ENCODE assay signal across 8 cellular contexts in the genomic region with DNA sequence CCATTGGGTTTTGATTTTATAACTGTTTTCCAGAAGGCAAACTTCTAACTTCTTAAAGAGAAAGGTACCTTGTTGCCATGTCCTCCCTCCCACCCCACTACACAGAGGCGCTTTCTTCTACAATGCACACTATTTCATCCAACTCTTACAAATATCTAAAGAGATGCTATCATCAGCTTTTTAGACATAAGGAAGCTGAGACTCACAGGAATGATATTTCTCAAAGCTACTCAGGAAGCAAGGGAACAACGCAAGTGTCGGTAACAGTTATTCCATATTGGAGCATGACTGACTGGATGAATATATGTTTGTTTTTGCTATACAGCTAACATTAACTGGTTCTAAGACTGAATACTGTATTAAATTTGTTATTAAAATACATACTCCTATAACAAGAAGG.
"Had no signal": no experiment of that assay in that cellular context is flagged by ENCODE, and none has a peak within 500 bp of the region (broad histone marks: within the 10 kb centered on the region; RNA-seq: fewer than 3 reads in every experiment).

No MANE protein-coding gene starts in this region.

- H3K4me3 ChIP-seq: GM23338 had no signal

- H2AFZ ChIP-seq: GM23338 had no signal

- ATAC-seq: GM23338, HepG2 had no signal

- H3K4me2 ChIP-seq: GM23338 had no signal

- DNase-seq: H9, HCEC 1CT, KG1 had no signal

- FAIRE-seq: H1, H54, HepG2, HTR-8/SVneo had no signal
